In genomic region chr12:14964401-14964800, GRCh38 we compare ENCODE assay signal across 2 cellular contexts.
TF ChIP-seq lines count a peak whose summit lies in the region.

No MANE protein-coding gene starts in this region.

TF ChIP-seq in SK-N-SH, 30 proteins besides CTCF, POLR2A, EP300 and RAD21 (continued from another document):
- TF ChIP-seq ELF1 (IDR thresholded peaks at IDR 0.05) (no peak), FOXM1 (IDR thresholded peaks at IDR 0.05; ENCODE audit: low read depth) (no peak), EZH2phosphoT487 (IDR thresholded peaks at IDR 0.05; ENCODE audit: borderline replicate concordance, low read depth) (no peak), USF2 (IDR thresholded peaks at IDR 0.05; ENCODE audit: borderline replicate concordance, low read depth, low read length) (no peak), NRF1 (IDR thresholded peaks at IDR 0.05; ENCODE audit: low read depth, low read length) (no peak), CHD2 (IDR thresholded peaks at IDR 0.05; ENCODE audit: low read length, partially characterized antibody) (no peak), ZBTB33 (IDR thresholded peaks at IDR 0.05; ENCODE audit: borderline replicate concordance, low read depth) (no peak), REST (IDR thresholded peaks at IDR 0.05; ENCODE audit: low read depth, low read length) (no peak), SIN3A (IDR thresholded peaks at IDR 0.05; ENCODE audit: borderline replicate concordance, low read depth, low read length) (no peak), TCF12 (IDR thresholded peaks at IDR 0.05) (no peak), SMC3 (IDR thresholded peaks at IDR 0.05; ENCODE audit: low read depth, low read length) (no peak), NFIC (IDR thresholded peaks at IDR 0.05; ENCODE audit: borderline replicate concordance) (no peak)

TF ChIP-seq in SK-N-SH treated with all-trans-retinoic acid at 6 μM for 48 hours, 23 proteins besides CTCF, POLR2A, EP300 and RAD21 (continued from another document):
- no peak for TF ChIP-seq CSRNP3 (CRISPR knock-in tag; IDR thresholded peaks at IDR 0.05)
- TF ChIP-seq TSHZ2 (CRISPR knock-in tag; IDR thresholded peaks at IDR 0.05): no peak
- TF ChIP-seq ZNF565 (CRISPR knock-in tag; conservative IDR thresholded peaks at IDR 0.05; ENCODE audit: low read depth): no peak
- no peak for TF ChIP-seq SNAI2 (CRISPR knock-in tag; IDR thresholded peaks at IDR 0.05)
- TF ChIP-seq OSR1 (CRISPR knock-in tag; IDR thresholded peaks at IDR 0.05): no peak
- no peak for TF ChIP-seq POU6F1 (CRISPR knock-in tag; IDR thresholded peaks at IDR 0.05; ENCODE audit: borderline replicate concordance, low read depth)
- no peak for TF ChIP-seq CREB5 (CRISPR knock-in tag; IDR thresholded peaks at IDR 0.05; ENCODE audit: low read depth)
- no peak for TF ChIP-seq ISL1 (CRISPR knock-in tag; IDR thresholded peaks at IDR 0.05)
- no peak for TF ChIP-seq PATZ1 (CRISPR knock-in tag; IDR thresholded peaks at IDR 0.05; ENCODE audit: borderline replicate concordance)
- TF ChIP-seq CSDC2 (CRISPR knock-in tag; IDR thresholded peaks at IDR 0.05): no peak
- TF ChIP-seq ZFP3 (CRISPR knock-in tag; IDR thresholded peaks at IDR 0.05): no peak
- TF ChIP-seq BACH2 (CRISPR knock-in tag; IDR thresholded peaks at IDR 0.05; ENCODE audit: borderline replicate concordance): no peak
TF ChIP-seq in SK-N-SH treated with all-trans-retinoic acid at 6 μM for 48 hours: peak in this region for 0.
